In the genomic region with DNA sequence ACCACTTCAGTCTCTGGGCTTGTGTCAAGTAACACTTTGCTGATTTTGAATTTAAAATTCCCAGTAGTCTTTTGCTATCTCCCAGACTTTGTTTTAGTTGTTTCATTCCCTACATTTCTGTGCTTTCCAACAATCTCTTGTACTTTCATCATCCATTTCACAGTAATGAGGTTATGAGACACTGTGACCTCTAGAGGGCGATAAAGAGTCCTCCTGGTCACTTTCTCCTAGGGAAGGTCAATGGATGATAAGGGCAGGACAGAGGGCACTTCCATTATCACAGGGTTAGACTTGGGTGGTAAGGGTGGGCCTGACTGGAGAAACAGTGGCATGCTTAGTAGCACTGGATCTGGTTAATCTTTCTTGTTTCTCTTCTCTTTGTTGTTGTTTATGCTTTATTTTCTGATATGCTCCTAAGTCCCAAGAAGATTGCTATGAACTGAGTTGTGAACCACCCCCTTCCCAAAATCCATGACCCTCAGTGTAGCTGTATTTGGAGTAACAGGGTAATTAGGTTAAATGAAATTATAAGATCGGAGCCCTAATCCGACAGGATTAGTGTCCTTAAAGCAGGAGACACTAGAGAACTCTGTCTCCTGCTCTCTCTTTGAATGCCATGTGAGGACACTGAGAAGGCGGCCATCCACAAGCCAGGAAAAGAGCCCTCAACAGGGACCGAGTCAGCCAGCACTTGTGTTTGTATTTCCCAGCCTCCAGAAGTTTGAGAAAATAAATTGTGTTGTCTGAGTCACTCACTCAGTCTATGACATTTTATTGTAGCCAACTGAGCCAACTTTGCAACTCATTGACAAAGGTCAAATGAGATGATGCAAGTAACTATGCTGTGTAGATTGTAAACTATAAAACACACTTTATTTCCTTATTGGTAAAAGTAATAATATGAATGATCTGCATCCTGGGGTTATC, we compare ENCODE assay signal across 8 cellular contexts.
DNase-seq lines count a peak whose midpoint lies in the region; ATAC-seq and TF ChIP-seq lines count a peak whose summit lies in the region.

No MANE protein-coding gene starts in this region.

- H3K4ac ChIP-seq in H9 (ENCODE audit: low read depth, low read length), result no peak overlapping the region
- H3K4ac ChIP-seq in mesendoderm (ENCODE audit: low read depth, low read length), result no peak overlapping the region

- ATAC-seq in activated CD8-positive, alpha-beta memory T cell treated with anti-CD3 and anti-CD28 coated beads, Interleukin-2, amount 10 ng/mL, durations not matched to agents 7 days and 5 days, result no peak

- H3K9me3 Mint-ChIP-seq in H9, result no peaks in the 10 kb centered on the region
- H3K9me3 Mint-ChIP-seq in activated CD8-positive, alpha-beta memory T cell treated with anti-CD3 and anti-CD28 coated beads, Interleukin-2, amount 10 ng/mL, durations not matched to agents 7 days and 5 days (ENCODE audit: low read depth), result no peaks in the 10 kb centered on the region

- H3K18ac ChIP-seq in H9 (ENCODE audit: insufficient read length, low read depth, low read length) (no peak overlapping the region), mesendoderm (ENCODE audit: low read length) (no peak overlapping the region)

- H2BK15ac ChIP-seq in H9 (ENCODE audit: low read depth, low read length), result no peak overlapping the region
- no peak overlapping the region for H2BK15ac ChIP-seq in mesendoderm (replicated peaks; ENCODE audit: low read depth)

- no peaks in the 10 kb centered on the region for H4K20me1 ChIP-seq in H9 (ENCODE audit: control insufficient read depth, insufficient read depth, insufficient read length)

- H3K36me3 ChIP-seq in breast epithelium (no peaks in the 10 kb centered on the region), mesendoderm (ENCODE audit: control insufficient read depth, insufficient read depth, low read length) (no peaks in the 10 kb centered on the region)

- H3T11ph ChIP-seq in H9 (ENCODE audit: low read length), result no peak overlapping the region

- H3K79me1 ChIP-seq in H9 (ENCODE audit: insufficient read depth, low read depth, low read length, poor library complexity, severe bottlenecking) (no peaks in the 10 kb centered on the region), mesendoderm (ENCODE audit: low read length) (no peaks in the 10 kb centered on the region)

- H4K5ac ChIP-seq in H9 (ENCODE audit: insufficient read length, low read depth, low read length), result no peak overlapping the region
- H4K5ac ChIP-seq in mesendoderm (ENCODE audit: low read length), result no peak overlapping the region

- H3K4me1 Mint-ChIP-seq in H9, result peaks cover 0 to 3% of the 10 kb centered on the region in 2 experiments; a peak in 2 of 4 replicates
- no peaks in the 10 kb centered on the region for H3K4me1 Mint-ChIP-seq in activated CD8-positive, alpha-beta memory T cell treated with anti-CD3 and anti-CD28 coated beads, Interleukin-2, amount 10 ng/mL, durations not matched to agents 7 days and 5 days

- no peak overlapping the region for H3K27ac Mint-ChIP-seq in H9
- no peak overlapping the region for H3K27ac Mint-ChIP-seq in activated CD8-positive, alpha-beta memory T cell treated with anti-CD3 and anti-CD28 coated beads, Interleukin-2, amount 10 ng/mL, durations not matched to agents 7 days and 5 days

- no peaks in the 10 kb centered on the region for H3K9me3 ChIP-seq in H9 (ENCODE audit: control insufficient read depth, low read depth, low read length)
- no peaks in the 10 kb centered on the region for H3K9me3 ChIP-seq in breast epithelium

- H3K36me3 Mint-ChIP-seq in H9 (ENCODE audit: insufficient read depth in 1 of 3, low read depth in 3 of 3), result peaks cover 0 to 5% (median 0%) of the 10 kb centered on the region in 3 experiments; a peak in 2 of 7 replicates
- H3K36me3 Mint-ChIP-seq in activated CD8-positive, alpha-beta memory T cell treated with anti-CD3 and anti-CD28 coated beads, Interleukin-2, amount 10 ng/mL, durations not matched to agents 7 days and 5 days, result no peaks in the 10 kb centered on the region

- no peak overlapping the region for H2BK12ac ChIP-seq in H9 (ENCODE audit: insufficient read length, low read depth, low read length)

- no peak overlapping the region for H2BK5ac ChIP-seq in H9 (ENCODE audit: insufficient read length, low read length)
- no peak overlapping the region for H2BK5ac ChIP-seq in mesendoderm (ENCODE audit: low read length)

- no peak overlapping the region for H3K4me3 Mint-ChIP-seq in H9
- no peak overlapping the region for H3K4me3 Mint-ChIP-seq in activated CD8-positive, alpha-beta memory T cell treated with anti-CD3 and anti-CD28 coated beads, Interleukin-2, amount 10 ng/mL, durations not matched to agents 7 days and 5 days

- H4K8ac ChIP-seq in H9 (replicated peaks; ENCODE audit: insufficient read length, low read depth, low read length) (no peak overlapping the region), mesendoderm (ENCODE audit: low read depth, low read length) (no peak overlapping the region)

- TF ChIP-seq POLR2A in breast epithelium (IDR thresholded peaks at IDR 0.05), result no peak

- no peak overlapping the region for H4K91ac ChIP-seq in H9 (ENCODE audit: insufficient read length, low read depth, low read length)

- no peaks in the 10 kb centered on the region for H3K27me3 Mint-ChIP-seq in H9 (ENCODE audit: low read depth)
- H3K27me3 Mint-ChIP-seq in activated CD8-positive, alpha-beta memory T cell treated with anti-CD3 and anti-CD28 coated beads, Interleukin-2, amount 10 ng/mL, durations not matched to agents 7 days and 5 days, result no peaks in the 10 kb centered on the region

- H3K4me2 ChIP-seq in H9 (ENCODE audit: insufficient read depth, insufficient read length, low read length) (no peak overlapping the region), mesendoderm (ENCODE audit: low read length) (no peak overlapping the region)

- no peak overlapping the region for H3K27ac ChIP-seq in H9 (ENCODE audit: insufficient read length, low read depth, low read length)
- no peak overlapping the region for H3K27ac ChIP-seq in breast epithelium
- no peak overlapping the region for H3K27ac ChIP-seq in mesendoderm (ENCODE audit: low read depth, low read length)

- TF ChIP-seq CTCF in H9 (conservative IDR thresholded peaks at IDR 0.05), result peak; percentile 87
- peak in 2 of 3 donors; percentile 10 to 23 for TF ChIP-seq CTCF in breast epithelium (IDR thresholded peaks at IDR 0.05)

- intact Hi-C loops in breast epithelium (cut with DNase I; ENCODE audit: low total_unique reads), result no loop called here

- H3K14ac ChIP-seq in H9 (ENCODE audit: insufficient read depth, low read length), result no peak overlapping the region

- H3K9ac ChIP-seq in H9 (ENCODE audit: extremely low read depth, insufficient read length, low read length) (no peak overlapping the region), mesendoderm (ENCODE audit: low read length) (no peak overlapping the region)

- H2BK120ac ChIP-seq in H9 (ENCODE audit: low read depth, low read length, poor library complexity, severe bottlenecking), result no peak overlapping the region
- H2BK120ac ChIP-seq in mesendoderm (ENCODE audit: low read depth, low read length), result no peak overlapping the region

- H3K56ac ChIP-seq in H9 (ENCODE audit: insufficient read length, low read depth, low read length), result no peak overlapping the region
- no peak overlapping the region for H3K56ac ChIP-seq in mesendoderm (ENCODE audit: low read length)

- H3K79me2 ChIP-seq in H9 (ENCODE audit: insufficient read depth, low read length) (no peaks in the 10 kb centered on the region), mesendoderm (ENCODE audit: control insufficient read depth, insufficient read depth, low read length) (no peaks in the 10 kb centered on the region)

- H3K4me1 ChIP-seq in H9 (ENCODE audit: insufficient read depth, low read length) (no peaks in the 10 kb centered on the region), breast epithelium (no peaks in the 10 kb centered on the region), mesendoderm (ENCODE audit: control insufficient read depth, low read depth, low read length) (no peaks in the 10 kb centered on the region)

- no peak overlapping the region for H2BK20ac ChIP-seq in H9 (ENCODE audit: low read depth, low read length, poor library complexity, severe bottlenecking)

- WGBS in H9 (ENCODE audit: extremely low coverage, insufficient read length, low lambda C conversion rate), result no CpG with 5 or more reads among the region's 5 CpGs
- WGBS in mesendoderm (ENCODE audit: extremely low coverage, insufficient coverage, low lambda C conversion rate), result no CpG with 5 or more reads among the region's 5 CpGs

- H2AK5ac ChIP-seq in H9 (ENCODE audit: insufficient read length, low read length) (no peak overlapping the region), mesendoderm (ENCODE audit: low read length) (no peak overlapping the region)

- CTCF ChIA-PET in activated CD8-positive, alpha-beta memory T cell treated with anti-CD3 and anti-CD28 coated beads, Interleukin-2, amount 10 ng/mL, durations not matched to agents 7 days and 5 days (lab: Charles Lee), result no interaction called here

- no peaks in the 10 kb centered on the region for H3K27me3 ChIP-seq in H9 (ENCODE audit: insufficient read depth, low read length)
- H3K27me3 ChIP-seq in breast epithelium, result no peaks in the 10 kb centered on the region
- no peaks in the 10 kb centered on the region for H3K27me3 ChIP-seq in mesendoderm (ENCODE audit: insufficient read depth, low read length, poor library complexity)

- no peak overlapping the region for H2AFZ ChIP-seq in H9 (ENCODE audit: low read length)

- no peak overlapping the region for H3K4me3 ChIP-seq in breast epithelium
- H3K4me3 ChIP-seq in mesendoderm (ENCODE audit: low read length), result no peak overlapping the region

- DNase-seq in NCI-H524 (lab: John Stamatoyannopoulos, UW) (peak; percentile 3 to 60), NCI-H524 treated with DMSO at 0.1 percent for 48 hours (lab: John Stamatoyannopoulos, UW) (no peak), H9 (peak; percentile 30), NCI-H146 treated with DMSO at 0.1 percent for 48 hours (lab: John Stamatoyannopoulos, UW; ENCODE audit: unreplicated experiment) (peak; percentile 38), breast epithelium (ENCODE audit: low spot score in 2 of 2) (no peak), mesendoderm (peak; percentile 86)
- no peak for DNase-seq in activated CD8-positive, alpha-beta memory T cell treated with anti-CD3 and anti-CD28 coated beads, Interleukin-2, amount 10 ng/mL, durations not matched to agents 7 days and 5 days
- no peak for DNase-seq in activated CD8-positive, alpha-beta memory T cell treated with anti-CD3 and anti-CD28 coated beads, Interleukin-2, amount 50 U/mL, for 48 hours

- H3K23me2 ChIP-seq in H9 (ENCODE audit: insufficient read length, low read depth, low read length, poor library complexity, severe bottlenecking), result no peaks in the 10 kb centered on the region

- no peak overlapping the region for H3K23ac ChIP-seq in H9 (ENCODE audit: insufficient read length, low read depth, low read length)
- H3K23ac ChIP-seq in mesendoderm (ENCODE audit: low read length), result no peak overlapping the region

Comparison
In these comparisons a context has a peak if more than half of its experiments do, and no peak if none do; other contexts are left out.
1. DNase-seq: peak in NCI-H524 (2 of 2), H9 (single experiment), NCI-H146 treated with DMSO at 0.1 percent for 48 hours (single experiment) and mesendoderm (single experiment); none in NCI-H524 treated with DMSO at 0.1 percent for 48 hours (single experiment), breast epithelium (0 of 2), activated CD8-positive, alpha-beta memory T cell treated with anti-CD3 and anti-CD28 coated beads, Interleukin-2, amount 10 ng/mL, durations not matched to agents 7 days and 5 days (single experiment) and activated CD8-positive, alpha-beta memory T cell treated with anti-CD3 and anti-CD28 coated beads, Interleukin-2, amount 50 U/mL, for 48 hours (single experiment).